Comparison of ENCODE assay signal across 17 cellular contexts in the genomic region with DNA sequence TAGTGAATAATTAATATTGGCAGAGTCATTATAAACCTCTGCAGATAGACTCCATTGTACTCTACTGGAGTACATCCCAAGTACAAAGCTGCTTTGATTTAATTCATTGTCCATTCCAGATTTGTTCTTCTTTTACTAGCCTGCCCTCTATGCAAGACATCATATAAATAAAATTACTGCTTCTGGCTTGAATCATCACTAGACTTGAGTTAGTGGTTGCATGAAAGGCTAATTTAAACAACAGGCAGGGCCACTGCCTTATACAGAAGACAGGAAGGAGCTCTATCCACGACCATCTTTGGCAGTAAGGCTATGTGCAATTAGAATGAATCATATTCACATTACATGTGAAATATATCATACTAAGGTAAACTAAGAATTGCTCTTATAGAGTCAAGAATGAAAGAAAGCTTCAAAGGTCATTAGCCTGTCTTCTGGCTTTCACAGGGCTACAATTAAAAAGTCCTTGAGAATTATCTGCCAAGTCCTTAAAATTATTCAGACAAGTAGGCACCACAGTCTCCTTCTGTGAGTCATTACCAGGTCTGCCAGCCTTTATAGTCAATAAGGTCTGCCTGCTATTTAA.
DNase-seq lines count a peak whose midpoint lies in the region; ATAC-seq and TF ChIP-seq lines count a peak whose summit lies in the region.
"Had no signal": no experiment of that assay in that cellular context is flagged by ENCODE, and none has a peak within 500 bp of the region (broad histone marks: within the 10 kb centered on the region; RNA-seq: fewer than 3 reads in every experiment).

No MANE protein-coding gene starts in this region.

- TF ChIP-seq CTCF in IMR-90 (conservative IDR thresholded peaks at IDR 0.05; ENCODE audit: low read depth, low read length), result no peak
- TF ChIP-seq CTCF in ovary (IDR thresholded peaks at IDR 0.05), result no peak

- H2AFZ ChIP-seq in IMR-90 (replicated peaks; ENCODE audit: low read length, poor library complexity), result no peak overlapping the region
- H2AFZ ChIP-seq in mesenchymal stem cell (ENCODE audit: low read depth, low read length), result no peak overlapping the region

- BruUV-seq in IMR-90 (replicated peaks; lab: Mats Ljungman, UMichigan), result no TSS peak

- no peaks in the 10 kb centered on the region for H4K20me1 ChIP-seq in IMR-90 (ENCODE audit: insufficient read depth, low read length)

- no peak for TF ChIP-seq RAD21 in IMR-90 (IDR thresholded peaks at IDR 0.05; ENCODE audit: low read length)

- DNase-seq in AG08395 (ENCODE audit: low spot score) (peak; percentile 2), IMR-90 (peak; percentile 34), adipocyte (ENCODE audit: low read depth) (peak; percentile 23), mesenchymal stem cell (peak; percentile 14), DMS153 treated with DMSO at 0.1 percent for 48 hours (lab: John Stamatoyannopoulos, UW; ENCODE audit: unreplicated experiment) (no peak), ovary (no peak)
- DNase-seq: activated CD4-positive, CD25-positive, alpha-beta regulatory T cell; central memory CD4-positive, alpha-beta T cell; effector CD8-positive, alpha-beta T cell; NCI-H2171; right lobe of liver; stimulated activated CD4-positive, alpha-beta T cell treated with anti-CD3 and anti-CD28 coated beads, Interleukin-1b, Interleukin-23, amount 100 ng/mL, for 48 hours; stomach; uterus had no signal

- H3K9me3 ChIP-seq in IMR-90 (ENCODE audit: control insufficient read depth, insufficient read depth, low read length) (no peaks in the 10 kb centered on the region), adipocyte (ENCODE audit: control insufficient read depth, low read length) (no peaks in the 10 kb centered on the region), mesenchymal stem cell (ENCODE audit: control insufficient read depth, low read length) (no peaks in the 10 kb centered on the region), ovary (no peaks in the 10 kb centered on the region)
- H3K9me3 ChIP-seq: neutrophil, right lobe of liver, stomach, uterus had no signal

- H2AK9ac ChIP-seq in IMR-90 (replicated peaks; ENCODE audit: low read depth, low read length, poor library complexity), result no peak overlapping the region

- H2BK5ac ChIP-seq in IMR-90 (ENCODE audit: low read depth, low read length, poor library complexity, severe bottlenecking), result no peak overlapping the region
- H2BK5ac ChIP-seq in mesenchymal stem cell (ENCODE audit: low read depth, low read length, poor library complexity, severe bottlenecking), result no peak overlapping the region

- H3K27ac ChIP-seq in IMR-90 (ENCODE audit: insufficient read depth, low read length) (no peak overlapping the region), mesenchymal stem cell (ENCODE audit: low read length, poor library complexity, severe bottlenecking) (no peak overlapping the region), ovary (no peak overlapping the region)
- H3K27ac ChIP-seq: neutrophil, right lobe of liver, uterus had no signal

- H3K27me3 ChIP-seq in IMR-90 (ENCODE audit: control insufficient read depth, insufficient read depth, low read length) (no peaks in the 10 kb centered on the region), adipocyte (replicated peaks; ENCODE audit: control insufficient read depth, insufficient read depth, low read length) (no peaks in the 10 kb centered on the region), mesenchymal stem cell (ENCODE audit: control insufficient read depth in 1 of 2, insufficient read depth in 1 of 2, low read length in 2 of 2) (no peaks in the 10 kb centered on the region), ovary (no peaks in the 10 kb centered on the region)
- H3K27me3 ChIP-seq: neutrophil, right lobe of liver, stomach, uterus had no signal

- H3K4me1 ChIP-seq in IMR-90 (ENCODE audit: control insufficient read depth, insufficient read depth, low read length), result no peaks in the 10 kb centered on the region
- H3K4me1 ChIP-seq in adipocyte (ENCODE audit: control insufficient read depth, insufficient read depth, low read length), result no peaks in the 10 kb centered on the region
- no peaks in the 10 kb centered on the region for H3K4me1 ChIP-seq in mesenchymal stem cell (ENCODE audit: control insufficient read depth, insufficient read depth, low read depth, low read length)
- H3K4me1 ChIP-seq in ovary (ENCODE audit: insufficient read depth), result no peaks in the 10 kb centered on the region
- H3K4me1 ChIP-seq: right lobe of liver, stomach, uterus had no signal

- H3K4ac ChIP-seq in IMR-90 (ENCODE audit: low read depth, low read length), result no peak overlapping the region
- no peak overlapping the region for H3K4ac ChIP-seq in mesenchymal stem cell (ENCODE audit: low read depth in 1 of 2, low read length in 2 of 2)

- no peak for TF ChIP-seq EP300 in ovary (IDR thresholded peaks at IDR 0.05)

- ATAC-seq in IMR-90 (ENCODE audit: low read depth), result peak; percentile 91
- no peak for ATAC-seq in HG03460 (IDR thresholded peaks at IDR 0.05; ENCODE audit: unreplicated experiment)
- ATAC-seq in GM18873 (IDR thresholded peaks at IDR 0.05; ENCODE audit: low FRiP score, unreplicated experiment), result no peak
- ATAC-seq: right lobe of liver had no signal

- in situ Hi-C loops in IMR-90 (cut with MboI; ENCODE audit: low sequenced_read_pairs), result no loop called here

- H2AK5ac ChIP-seq in IMR-90 (ENCODE audit: low read depth, low read length) (no peak overlapping the region), mesenchymal stem cell (ENCODE audit: low read length, severe bottlenecking) (no peak overlapping the region)

- H2BK15ac ChIP-seq in IMR-90 (ENCODE audit: low read depth, low read length) (no peak overlapping the region), mesenchymal stem cell (ENCODE audit: low read depth, poor library complexity, severe bottlenecking) (no peak overlapping the region)

- H2BK12ac ChIP-seq in mesenchymal stem cell (ENCODE audit: low read length in 2 of 2), result no peak overlapping the region

- no peak overlapping the region for H3K14ac ChIP-seq in IMR-90 (replicated peaks; ENCODE audit: low read depth, low read length)
- no peak overlapping the region for H3K14ac ChIP-seq in mesenchymal stem cell (ENCODE audit: low read length in 2 of 2)

- H3K18ac ChIP-seq in IMR-90 (ENCODE audit: low read depth, low read length) (no peak overlapping the region), mesenchymal stem cell (ENCODE audit: low read depth in 1 of 2, low read length in 2 of 2) (no peak overlapping the region)

- H3K9ac ChIP-seq in IMR-90 (ENCODE audit: low read depth, low read length) (no peak overlapping the region), adipocyte (ENCODE audit: low read length) (no peak overlapping the region), mesenchymal stem cell (ENCODE audit: low read length) (no peak overlapping the region)

- dilution Hi-C loops in IMR-90 (cut with HindIII; ENCODE audit: low sequenced_read_pairs, unreplicated experiment), result no loop called here

- no peak overlapping the region for H2BK120ac ChIP-seq in IMR-90 (ENCODE audit: low read depth, low read length)
- H2BK120ac ChIP-seq in mesenchymal stem cell (ENCODE audit: low read depth, low read length), result no peak overlapping the region

- H3K4me2 ChIP-seq in IMR-90 (ENCODE audit: low read depth, low read length) (no peak overlapping the region), mesenchymal stem cell (ENCODE audit: low read length, poor library complexity, severe bottlenecking) (no peak overlapping the region)

- intact Hi-C loops in IMR-90 (cut with micrococcal nuclease), result no loop called here
- intact Hi-C loops in ovary (cut with DNase I), result no loop called here

- no peak overlapping the region for H3K56ac ChIP-seq in IMR-90 (ENCODE audit: extremely low read depth, insufficient read depth, low read length)

- H3K79me1 ChIP-seq in IMR-90 (ENCODE audit: low read depth in 1 of 2, low read length in 2 of 2) (no peaks in the 10 kb centered on the region), mesenchymal stem cell (replicated peaks; ENCODE audit: low read length, poor library complexity, severe bottlenecking) (no peaks in the 10 kb centered on the region)

- CTCF ChIA-PET in IMR-90 (lab: Yijun Ruan, JAX), result no interaction called here

- H3K9me1 ChIP-seq in IMR-90 (ENCODE audit: insufficient read depth, low read length), result no peaks in the 10 kb centered on the region

- H3K23ac ChIP-seq in IMR-90 (ENCODE audit: low read depth, low read length) (no peak overlapping the region), mesenchymal stem cell (ENCODE audit: low read length in 2 of 2) (no peak overlapping the region)

- H4K8ac ChIP-seq in IMR-90 (ENCODE audit: low read depth in 2 of 2, low read length in 2 of 2) (no peak overlapping the region), mesenchymal stem cell (ENCODE audit: low read length) (no peak overlapping the region)

- WGBS in IMR-90 (ENCODE audit: extremely low coverage in 2 of 2, insufficient read length in 1 of 2), 2 experiments, result no CpG with 5 or more reads among the region's 1 CpG
- no CpG with 5 or more reads among the region's 1 CpG for WGBS in mesenchymal stem cell
- 9 to 21% (median 15%) methylated on average over 1 of the region's 1 CpG for WGBS in ovary, 3 donors

- H3K4me3 ChIP-seq in IMR-90 (ENCODE audit: insufficient read depth, low read depth, low read length) (no peak overlapping the region), adipocyte (ENCODE audit: low read length) (no peak overlapping the region), mesenchymal stem cell (ENCODE audit: insufficient read depth in 1 of 2, low read depth in 1 of 2, low read length in 2 of 2) (no peak overlapping the region), ovary (no peak overlapping the region)
- H3K4me3 ChIP-seq: right lobe of liver, stomach, uterus had no signal

- H3K36me3 ChIP-seq in IMR-90 (ENCODE audit: control insufficient read depth, insufficient read depth, low read length), result no peaks in the 10 kb centered on the region
- H3K36me3 ChIP-seq in adipocyte (ENCODE audit: control insufficient read depth, insufficient read depth, low read length, severe bottlenecking), result no peaks in the 10 kb centered on the region
- H3K36me3 ChIP-seq in mesenchymal stem cell (ENCODE audit: control insufficient read depth in 1 of 2, insufficient read depth in 2 of 2, low read depth in 1 of 2, low read length in 2 of 2), result no peaks in the 10 kb centered on the region
- H3K36me3 ChIP-seq in ovary, result no peaks in the 10 kb centered on the region
- H3K36me3 ChIP-seq: neutrophil, right lobe of liver, stomach, uterus had no signal

- no peak for TF ChIP-seq POLR2A in IMR-90 (IDR thresholded peaks at IDR 0.05; ENCODE audit: low read depth, low read length)
- TF ChIP-seq POLR2A in ovary (IDR thresholded peaks at IDR 0.05), result no peak

- H4K91ac ChIP-seq in IMR-90 (ENCODE audit: insufficient read depth, low read depth, low read length) (no peak overlapping the region), mesenchymal stem cell (ENCODE audit: low read length) (no peak overlapping the region)

- no peak overlapping the region for H2BK20ac ChIP-seq in IMR-90 (ENCODE audit: low read depth, low read length)

- POLR2A ChIA-PET in IMR-90 (lab: Charles Lee; ENCODE audit: unreplicated experiment), result no interaction called here

- no peak overlapping the region for H4K5ac ChIP-seq in IMR-90 (ENCODE audit: low read depth, low read length)

TF ChIP-seq in IMR-90, 13 proteins besides CTCF, POLR2A, EP300 and RAD21 (continues in another document):
- TF ChIP-seq BHLHE40 (IDR thresholded peaks at IDR 0.05; ENCODE audit: low read depth, low read length) (no peak), MAZ (IDR thresholded peaks at IDR 0.05; ENCODE audit: borderline replicate concordance, low read depth, low read length) (no peak), NFE2L2 (IDR thresholded peaks at IDR 0.05; ENCODE audit: low read depth, low read length) (no peak)

Comparison
In these comparisons a context has a peak if more than half of its experiments do, and no peak if none do; other contexts are left out.
1. DNase-seq: peak in AG08395 (single experiment), IMR-90 (single experiment), adipocyte (single experiment) and mesenchymal stem cell (single experiment); none in DMS153 treated with DMSO at 0.1 percent for 48 hours (single experiment) and ovary (0 of 5).